Comparison of ENCODE assay signal across 24 cellular contexts in genomic region chr14:92247937-92248336, GRCh38.
"Had no signal": no experiment of that assay in that cellular context is flagged by ENCODE, and none has a peak within 500 bp of the region (broad histone marks: within the 10 kb centered on the region; RNA-seq: fewer than 3 reads in every experiment).

No MANE protein-coding gene starts in this region.

- H3K27ac Mint-ChIP-seq: memory B cell; natural killer cell treated with Interleukin-12 subunit alpha and Interleukin-12 subunit beta and Interleukin-15 and Interleukin-18, amount 100 ng/mL, for 72 hours; progenitor cell of endocrine pancreas; stimulated activated effector memory CD8-positive, alpha-beta T cell treated with anti-CD3 and anti-CD28 coated beads, Interleukin-12 subunit alpha, Interleukin-12 subunit beta, amount 100 ng/mL, for 72 hours had no signal

- H3K36me3 Mint-ChIP-seq: memory B cell; stimulated activated effector memory CD8-positive, alpha-beta T cell treated with anti-CD3 and anti-CD28 coated beads, Interleukin-12 subunit alpha, Interleukin-12 subunit beta, amount 100 ng/mL, for 72 hours had no signal

- H3K27ac ChIP-seq: dorsolateral prefrontal cortex, gastroesophageal sphincter, hepatocyte, parathyroid adenoma, stomach, thyroid gland had no signal

- DNase-seq: cortex of kidney; dorsolateral prefrontal cortex; effector CD4-positive, alpha-beta T cell; foreskin fibroblast; heart left ventricle; kidney; stimulated activated CD4-positive, alpha-beta T cell treated with anti-CD3 and anti-CD28 coated beads, Interleukin-2, amount 100 ng/mL, for 24 hours; stimulated activated CD4-positive, alpha-beta T cell treated with anti-CD3 and anti-CD28 coated beads, Interleukin-4, amount 100 ng/mL, for 24 hours; stimulated activated naive CD4-positive, alpha-beta T cell treated with Interleukin-2 at 50 U/mL for 16 hours; stomach; thyroid gland; trophoblast cell had no signal

- ATAC-seq: gastroesophageal sphincter; sciatic nerve; stimulated activated effector memory CD8-positive, alpha-beta T cell treated with anti-CD3 and anti-CD28 coated beads, Interleukin-12 subunit alpha, Interleukin-12 subunit beta, amount 100 ng/mL, for 72 hours had no signal

- H3K4me1 ChIP-seq: gastroesophageal sphincter, parathyroid adenoma, thyroid gland had no signal

- H3K4me1 Mint-ChIP-seq: memory B cell; stimulated activated effector memory CD8-positive, alpha-beta T cell treated with anti-CD3 and anti-CD28 coated beads, Interleukin-12 subunit alpha, Interleukin-12 subunit beta, amount 100 ng/mL, for 72 hours had no signal

- H3K9me3 ChIP-seq: thyroid gland had no signal

- H3K36me3 ChIP-seq: gastroesophageal sphincter, heart left ventricle, left lung, stomach, thyroid gland had no signal

- H3K4me3 ChIP-seq: dorsolateral prefrontal cortex, gastroesophageal sphincter, heart left ventricle, hepatocyte, left lung, lung, smooth muscle cell, stomach, thyroid gland had no signal

- H3K4me3 Mint-ChIP-seq: memory B cell; natural killer cell treated with Interleukin-12 subunit alpha and Interleukin-12 subunit beta and Interleukin-15 and Interleukin-18, amount 100 ng/mL, for 72 hours; neural crest cell; stimulated activated effector memory CD8-positive, alpha-beta T cell treated with anti-CD3 and anti-CD28 coated beads, Interleukin-12 subunit alpha, Interleukin-12 subunit beta, amount 100 ng/mL, for 72 hours had no signal

- H3K27me3 ChIP-seq: thyroid gland had no signal
